Comparison of ENCODE assay signal across 8 cellular contexts in genomic region chr6:42726485-42727083, GRCh38. TPM values are rescaled to one million over a fixed set of nuclear protein-coding genes. Genes with fewer than 3 reads are reported as not detected.
DNase-seq lines count a peak whose midpoint lies in the region; ATAC-seq and FAIRE-seq lines count a peak whose summit lies in the region.

No MANE protein-coding gene starts in this region.

- ATAC-seq in GM19035 (IDR thresholded peaks at IDR 0.05; ENCODE audit: unreplicated experiment): peak; percentile 85

- FAIRE-seq in endometrium (lab: Jason Lieb, UNC): peak; percentile 53

- H3K4me1 ChIP-seq in mononuclear cell (ENCODE audit: insufficient read depth, low read length): peaks cover 15% of the 10 kb centered on the region

- H3K9me3 ChIP-seq in mononuclear cell (ENCODE audit: low read depth, low read length): no peaks in the 10 kb centered on the region

- peak; percentile 91 to 93 for DNase-seq in AML-193 (lab: John Stamatoyannopoulos, UW)
- peak; percentile 56 for DNase-seq in HS-5 (ENCODE audit: low read depth)
- peak; percentile 90 to 92 for DNase-seq in NOMO-1 (lab: John Stamatoyannopoulos, UW; ENCODE audit: unreplicated experiment in 2 of 2)
- DNase-seq in activated CD8-positive, alpha-beta memory T cell treated with anti-CD3 and anti-CD28 coated beads for 48 hours (ENCODE audit: low read depth in 2 of 3, low spot score in 2 of 3): peak in 2 of 3 experiments; percentile 19 to 38
- DNase-seq in stimulated activated CD8-positive, alpha-beta memory T cell treated with anti-CD3 and anti-CD28 coated beads, Interleukin-2, amount 100 ng/mL, for 1 hour (ENCODE audit: low read depth in 2 of 2): peak; percentile 48 to 61

- H3K4me3 ChIP-seq in mononuclear cell (ENCODE audit: low read length): peak overlapping the region; percentile 57

- no peaks in the 10 kb centered on the region for H3K27me3 ChIP-seq in mononuclear cell (ENCODE audit: insufficient read depth, low read length)

RNA-seq across cellular contexts. Expression of gene PRPH2, which starts 4.2 kb away (rescaled TPM):
- not detected for total RNA-seq in mononuclear cell

RNA-seq across cellular contexts. Expression of gene TBCC, which starts 19.3 kb away (rescaled TPM):
- total RNA-seq in mononuclear cell: 111 TPM

RNA-seq across cellular contexts. Expression of gene BICRAL, which starts 55.3 kb away (rescaled TPM):
- total RNA-seq in mononuclear cell: 13.0 TPM

Comparison
In these comparisons a context has a peak if more than half of its experiments do, and no peak if none do; other contexts are left out.
1. Peak in every context shown above with its lines: DNase-seq, ATAC-seq and H3K4me3 ChIP-seq.
2. DNase-seq: peak in every context shown above with its lines; median percentile 92 in AML-193; 91 in NOMO-1; 56 in HS-5; 54 in stimulated activated CD8-positive, alpha-beta memory T cell treated with anti-CD3 and anti-CD28 coated beads, Interleukin-2, amount 100 ng/mL, for 1 hour; 28 in activated CD8-positive, alpha-beta memory T cell treated with anti-CD3 and anti-CD28 coated beads for 48 hours.